ENCODE assay signal across 2 cellular contexts in the genomic region with DNA sequence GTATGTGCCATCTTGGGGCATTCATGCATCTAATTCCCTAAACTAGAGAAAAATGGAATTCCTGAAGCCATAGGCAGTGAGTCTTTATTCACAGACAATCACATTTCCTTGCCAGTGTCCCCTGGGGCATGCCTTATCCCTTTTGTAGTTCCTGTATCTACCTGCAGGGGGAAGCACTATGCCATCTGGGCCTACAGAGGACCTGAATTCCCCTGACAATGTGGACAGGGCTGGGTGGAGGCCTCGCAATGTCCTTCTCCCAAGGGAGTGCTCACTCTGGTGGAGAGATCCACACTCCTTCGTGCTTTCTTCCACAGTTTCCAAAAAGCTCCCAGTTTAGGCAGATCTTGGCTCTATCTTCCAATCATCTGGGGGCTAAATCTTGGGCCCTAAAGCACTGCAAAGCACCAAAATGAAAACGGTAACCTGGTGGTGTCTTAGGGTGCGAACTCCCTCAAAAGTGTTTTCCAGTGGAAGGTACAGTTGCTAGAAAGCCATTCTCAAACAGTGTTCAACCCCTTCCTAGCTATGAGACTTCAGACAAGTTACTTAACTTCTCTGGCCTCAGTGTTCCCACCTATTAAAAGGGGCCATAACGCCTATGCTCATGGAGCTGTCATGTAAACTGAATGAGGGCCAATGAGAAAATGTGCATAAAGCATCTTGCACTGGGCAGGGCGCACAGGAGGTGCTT.
TF ChIP-seq lines count a peak whose summit lies in the region.

No MANE protein-coding gene starts in this region.

TF ChIP-seq in HEK293, 187 proteins besides CTCF, POLR2A, EP300 and RAD21 (continued from another document and continues in another):
- TF ChIP-seq, protein P1, sequence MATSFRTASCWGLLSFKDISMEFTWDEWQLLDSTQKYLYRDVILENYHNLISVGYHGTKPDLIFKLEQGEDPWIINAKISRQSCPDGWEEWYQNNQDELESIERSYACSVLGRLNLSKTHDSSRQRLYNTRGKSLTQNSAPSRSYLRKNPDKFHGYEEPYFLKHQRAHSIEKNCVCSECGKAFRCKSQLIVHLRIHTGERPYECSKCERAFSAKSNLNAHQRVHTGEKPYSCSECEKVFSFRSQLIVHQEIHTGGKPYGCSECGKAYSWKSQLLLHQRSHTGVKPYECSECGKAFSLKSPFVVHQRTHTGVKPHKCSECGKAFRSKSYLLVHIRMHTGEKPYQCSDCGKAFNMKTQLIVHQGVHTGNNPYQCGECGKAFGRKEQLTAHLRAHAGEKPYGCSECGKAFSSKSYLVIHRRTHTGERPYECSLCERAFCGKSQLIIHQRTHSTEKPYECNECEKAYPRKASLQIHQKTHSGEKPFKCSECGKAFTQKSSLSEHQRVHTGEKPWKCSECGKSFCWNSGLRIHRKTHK (tag by site-specific recombination; IDR thresholded peaks at IDR 0.05) = no peak
- no peak for TF ChIP-seq YY1 (tag by site-specific recombination; IDR thresholded peaks at IDR 0.05)
- TF ChIP-seq, protein P2, sequence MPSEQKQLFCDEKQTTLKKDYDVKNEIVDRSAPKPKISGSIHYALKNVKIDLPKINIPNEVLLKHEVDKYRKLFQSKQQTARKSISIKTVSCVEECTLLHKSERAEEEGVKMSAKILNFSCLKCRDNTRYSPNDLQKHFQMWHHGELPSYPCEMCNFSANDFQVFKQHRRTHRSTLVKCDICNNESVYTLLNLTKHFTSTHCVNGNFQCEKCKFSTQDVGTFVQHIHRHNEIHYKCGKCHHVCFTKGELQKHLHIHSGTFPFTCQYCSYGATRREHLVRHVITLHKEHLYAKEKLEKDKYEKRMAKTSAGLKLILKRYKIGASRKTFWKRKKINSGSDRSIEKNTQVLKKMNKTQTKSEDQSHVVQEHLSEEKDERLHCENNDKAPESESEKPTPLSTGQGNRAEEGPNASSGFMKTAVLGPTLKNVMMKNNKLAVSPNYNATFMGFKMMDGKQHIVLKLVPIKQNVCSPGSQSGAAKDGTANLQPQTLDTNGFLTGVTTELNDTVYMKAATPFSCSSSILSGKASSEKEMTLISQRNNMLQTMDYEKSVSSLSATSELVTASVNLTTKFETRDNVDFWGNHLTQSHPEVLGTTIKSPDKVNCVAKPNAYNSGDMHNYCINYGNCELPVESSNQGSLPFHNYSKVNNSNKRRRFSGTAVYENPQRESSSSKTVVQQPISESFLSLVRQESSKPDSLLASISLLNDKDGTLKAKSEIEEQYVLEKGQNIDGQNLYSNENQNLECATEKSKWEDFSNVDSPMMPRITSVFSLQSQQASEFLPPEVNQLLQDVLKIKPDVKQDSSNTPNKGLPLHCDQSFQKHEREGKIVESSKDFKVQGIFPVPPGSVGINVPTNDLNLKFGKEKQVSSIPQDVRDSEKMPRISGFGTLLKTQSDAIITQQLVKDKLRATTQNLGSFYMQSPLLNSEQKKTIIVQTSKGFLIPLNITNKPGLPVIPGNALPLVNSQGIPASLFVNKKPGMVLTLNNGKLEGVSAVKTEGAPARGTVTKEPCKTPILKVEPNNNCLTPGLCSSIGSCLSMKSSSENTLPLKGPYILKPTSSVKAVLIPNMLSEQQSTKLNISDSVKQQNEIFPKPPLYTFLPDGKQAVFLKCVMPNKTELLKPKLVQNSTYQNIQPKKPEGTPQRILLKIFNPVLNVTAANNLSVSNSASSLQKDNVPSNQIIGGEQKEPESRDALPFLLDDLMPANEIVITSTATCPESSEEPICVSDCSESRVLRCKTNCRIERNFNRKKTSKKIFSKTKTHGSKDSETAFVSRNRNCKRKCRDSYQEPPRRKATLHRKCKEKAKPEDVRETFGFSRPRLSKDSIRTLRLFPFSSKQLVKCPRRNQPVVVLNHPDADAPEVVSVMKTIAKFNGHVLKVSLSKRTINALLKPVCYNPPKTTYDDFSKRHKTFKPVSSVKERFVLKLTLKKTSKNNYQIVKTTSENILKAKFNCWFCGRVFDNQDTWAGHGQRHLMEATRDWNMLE (tag by site-specific recombination; conservative IDR thresholded peaks at IDR 0.05; ENCODE audit: low read depth) = no peak
- no peak for TF ChIP-seq ZNF175 (tag by site-specific recombination; IDR thresholded peaks at IDR 0.05)
- TF ChIP-seq ZNF585B (tag by site-specific recombination; IDR thresholded peaks at IDR 0.05) = no peak
- no peak for TF ChIP-seq ZNF658 (tag by site-specific recombination; IDR thresholded peaks at IDR 0.05)
- TF ChIP-seq KLF10 (tag by site-specific recombination; IDR thresholded peaks at IDR 0.05) = no peak
- peak; percentile 50; the same call in 1 of the 2 replicates for TF ChIP-seq ZNF423 (tag by site-specific recombination; IDR thresholded peaks at IDR 0.05)
- TF ChIP-seq KLF1 (tag by site-specific recombination; IDR thresholded peaks at IDR 0.05) = no peak
- no peak for TF ChIP-seq ZNF548 (tag by site-specific recombination; IDR thresholded peaks at IDR 0.05)
- no peak for TF ChIP-seq HOXC10 (CRISPR knock-in tag; IDR thresholded peaks at IDR 0.05)
- no peak for TF ChIP-seq ZNF664 (tag by site-specific recombination; IDR thresholded peaks at IDR 0.05)
- no peak for TF ChIP-seq SALL2 (tag by site-specific recombination; IDR thresholded peaks at IDR 0.05; ENCODE audit: borderline replicate concordance)
- no peak for TF ChIP-seq ZFP69B (tag by site-specific recombination; IDR thresholded peaks at IDR 0.05)
- no peak for TF ChIP-seq ZNF248 (tag by site-specific recombination; IDR thresholded peaks at IDR 0.05)
- TF ChIP-seq ZNF624 (tag by site-specific recombination; IDR thresholded peaks at IDR 0.05) = no peak
- TF ChIP-seq ZBTB48 (tag by site-specific recombination; IDR thresholded peaks at IDR 0.05) = 0 out of 2 replicates have a peak, but pooled peaks have one; percentile 17
- TF ChIP-seq ZNF341 (tag by site-specific recombination; IDR thresholded peaks at IDR 0.05; ENCODE audit: low read depth) = no peak
- TF ChIP-seq ZNF660 (tag by site-specific recombination; IDR thresholded peaks at IDR 0.05) = 0 out of 2 replicates have a peak, but pooled peaks have one; percentile 30
- TF ChIP-seq ZNF514 (tag by site-specific recombination; IDR thresholded peaks at IDR 0.05) = no peak
- no peak for TF ChIP-seq ZNF76 (tag by site-specific recombination; IDR thresholded peaks at IDR 0.05; ENCODE audit: borderline replicate concordance, low read depth)
- TF ChIP-seq ZNF16 (tag by site-specific recombination; IDR thresholded peaks at IDR 0.05; ENCODE audit: low read depth) = no peak
- TF ChIP-seq ZNF654 (tag by site-specific recombination; IDR thresholded peaks at IDR 0.05; ENCODE audit: low read depth) = peak; percentile 49
- TF ChIP-seq, protein P3, sequence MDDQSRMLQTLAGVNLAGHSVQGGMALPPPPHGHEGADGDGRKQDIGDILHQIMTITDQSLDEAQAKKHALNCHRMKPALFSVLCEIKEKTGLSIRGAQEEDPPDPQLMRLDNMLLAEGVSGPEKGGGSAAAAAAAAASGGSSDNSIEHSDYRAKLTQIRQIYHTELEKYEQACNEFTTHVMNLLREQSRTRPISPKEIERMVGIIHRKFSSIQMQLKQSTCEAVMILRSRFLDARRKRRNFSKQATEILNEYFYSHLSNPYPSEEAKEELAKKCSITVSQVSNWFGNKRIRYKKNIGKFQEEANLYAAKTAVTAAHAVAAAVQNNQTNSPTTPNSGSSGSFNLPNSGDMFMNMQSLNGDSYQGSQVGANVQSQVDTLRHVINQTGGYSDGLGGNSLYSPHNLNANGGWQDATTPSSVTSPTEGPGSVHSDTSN (CRISPR knock-in tag; IDR thresholded peaks at IDR 0.05) = 0 out of 2 replicates have a peak, but pooled peaks have one; percentile 41
- peak; percentile 30; the same call in 1 of the 2 replicates for TF ChIP-seq TRIM28 (IDR thresholded peaks at IDR 0.05; ENCODE audit: borderline replicate concordance, low read length)

TF ChIP-seq in GM12878, 131 proteins besides CTCF, POLR2A, EP300 and RAD21 (continued from another document and continues in another):
- TF ChIP-seq MEF2B (IDR thresholded peaks at IDR 0.05; ENCODE audit: partially characterized antibody, poor library complexity, severe bottlenecking) (peak; percentile 96), IKZF2 (IDR thresholded peaks at IDR 0.05) (peak; percentile 49 to 50; a peak in 2 of 4 replicates), ASH2L (IDR thresholded peaks at IDR 0.05; ENCODE audit: borderline replicate concordance, low read depth) (no peak), LARP7 (IDR thresholded peaks at IDR 0.05) (no peak), TCF7 (IDR thresholded peaks at IDR 0.05; ENCODE audit: borderline replicate concordance) (no peak), ZSCAN29 (IDR thresholded peaks at IDR 0.05) (no peak), STAT1 (conservative IDR thresholded peaks at IDR 0.05) (no peak), ZNF217 (IDR thresholded peaks at IDR 0.05) (peak; percentile 87), SPI1 (IDR thresholded peaks at IDR 0.05; ENCODE audit: borderline replicate concordance, insufficient read depth, low read depth, low read length) (no peak)
- TF ChIP-seq, protein P4, sequence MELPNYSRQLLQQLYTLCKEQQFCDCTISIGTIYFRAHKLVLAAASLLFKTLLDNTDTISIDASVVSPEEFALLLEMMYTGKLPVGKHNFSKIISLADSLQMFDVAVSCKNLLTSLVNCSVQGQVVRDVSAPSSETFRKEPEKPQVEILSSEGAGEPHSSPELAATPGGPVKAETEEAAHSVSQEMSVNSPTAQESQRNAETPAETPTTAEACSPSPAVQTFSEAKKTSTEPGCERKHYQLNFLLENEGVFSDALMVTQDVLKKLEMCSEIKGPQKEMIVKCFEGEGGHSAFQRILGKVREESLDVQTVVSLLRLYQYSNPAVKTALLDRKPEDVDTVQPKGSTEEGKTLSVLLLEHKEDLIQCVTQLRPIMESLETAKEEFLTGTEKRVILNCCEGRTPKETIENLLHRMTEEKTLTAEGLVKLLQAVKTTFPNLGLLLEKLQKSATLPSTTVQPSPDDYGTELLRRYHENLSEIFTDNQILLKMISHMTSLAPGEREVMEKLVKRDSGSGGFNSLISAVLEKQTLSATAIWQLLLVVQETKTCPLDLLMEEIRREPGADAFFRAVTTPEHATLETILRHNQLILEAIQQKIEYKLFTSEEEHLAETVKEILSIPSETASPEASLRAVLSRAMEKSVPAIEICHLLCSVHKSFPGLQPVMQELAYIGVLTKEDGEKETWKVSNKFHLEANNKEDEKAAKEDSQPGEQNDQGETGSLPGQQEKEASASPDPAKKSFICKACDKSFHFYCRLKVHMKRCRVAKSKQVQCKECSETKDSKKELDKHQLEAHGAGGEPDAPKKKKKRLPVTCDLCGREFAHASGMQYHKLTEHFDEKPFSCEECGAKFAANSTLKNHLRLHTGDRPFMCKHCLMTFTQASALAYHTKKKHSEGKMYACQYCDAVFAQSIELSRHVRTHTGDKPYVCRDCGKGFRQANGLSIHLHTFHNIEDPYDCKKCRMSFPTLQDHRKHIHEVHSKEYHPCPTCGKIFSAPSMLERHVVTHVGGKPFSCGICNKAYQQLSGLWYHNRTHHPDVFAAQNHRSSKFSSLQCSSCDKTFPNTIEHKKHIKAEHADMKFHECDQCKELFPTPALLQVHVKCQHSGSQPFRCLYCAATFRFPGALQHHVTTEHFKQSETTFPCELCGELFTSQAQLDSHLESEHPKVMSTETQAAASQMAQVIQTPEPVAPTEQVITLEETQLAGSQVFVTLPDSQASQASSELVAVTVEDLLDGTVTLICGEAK (IDR thresholded peaks at IDR 0.05; ENCODE audit: borderline replicate concordance) = no peak
- TF ChIP-seq, protein P5, sequence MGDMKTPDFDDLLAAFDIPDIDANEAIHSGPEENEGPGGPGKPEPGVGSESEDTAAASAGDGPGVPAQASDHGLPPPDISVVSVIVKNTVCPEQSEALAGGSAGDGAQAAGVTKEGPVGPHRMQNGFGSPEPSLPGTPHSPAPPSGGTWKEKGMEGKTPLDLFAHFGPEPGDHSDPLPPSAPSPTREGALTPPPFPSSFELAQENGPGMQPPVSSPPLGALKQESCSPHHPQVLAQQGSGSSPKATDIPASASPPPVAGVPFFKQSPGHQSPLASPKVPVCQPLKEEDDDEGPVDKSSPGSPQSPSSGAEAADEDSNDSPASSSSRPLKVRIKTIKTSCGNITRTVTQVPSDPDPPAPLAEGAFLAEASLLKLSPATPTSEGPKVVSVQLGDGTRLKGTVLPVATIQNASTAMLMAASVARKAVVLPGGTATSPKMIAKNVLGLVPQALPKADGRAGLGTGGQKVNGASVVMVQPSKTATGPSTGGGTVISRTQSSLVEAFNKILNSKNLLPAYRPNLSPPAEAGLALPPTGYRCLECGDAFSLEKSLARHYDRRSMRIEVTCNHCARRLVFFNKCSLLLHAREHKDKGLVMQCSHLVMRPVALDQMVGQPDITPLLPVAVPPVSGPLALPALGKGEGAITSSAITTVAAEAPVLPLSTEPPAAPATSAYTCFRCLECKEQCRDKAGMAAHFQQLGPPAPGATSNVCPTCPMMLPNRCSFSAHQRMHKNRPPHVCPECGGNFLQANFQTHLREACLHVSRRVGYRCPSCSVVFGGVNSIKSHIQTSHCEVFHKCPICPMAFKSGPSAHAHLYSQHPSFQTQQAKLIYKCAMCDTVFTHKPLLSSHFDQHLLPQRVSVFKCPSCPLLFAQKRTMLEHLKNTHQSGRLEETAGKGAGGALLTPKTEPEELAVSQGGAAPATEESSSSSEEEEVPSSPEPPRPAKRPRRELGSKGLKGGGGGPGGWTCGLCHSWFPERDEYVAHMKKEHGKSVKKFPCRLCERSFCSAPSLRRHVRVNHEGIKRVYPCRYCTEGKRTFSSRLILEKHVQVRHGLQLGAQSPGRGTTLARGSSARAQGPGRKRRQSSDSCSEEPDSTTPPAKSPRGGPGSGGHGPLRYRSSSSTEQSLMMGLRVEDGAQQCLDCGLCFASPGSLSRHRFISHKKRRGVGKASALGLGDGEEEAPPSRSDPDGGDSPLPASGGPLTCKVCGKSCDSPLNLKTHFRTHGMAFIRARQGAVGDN (IDR thresholded peaks at IDR 0.05) = peak; percentile 64
- TF ChIP-seq, protein P6, sequence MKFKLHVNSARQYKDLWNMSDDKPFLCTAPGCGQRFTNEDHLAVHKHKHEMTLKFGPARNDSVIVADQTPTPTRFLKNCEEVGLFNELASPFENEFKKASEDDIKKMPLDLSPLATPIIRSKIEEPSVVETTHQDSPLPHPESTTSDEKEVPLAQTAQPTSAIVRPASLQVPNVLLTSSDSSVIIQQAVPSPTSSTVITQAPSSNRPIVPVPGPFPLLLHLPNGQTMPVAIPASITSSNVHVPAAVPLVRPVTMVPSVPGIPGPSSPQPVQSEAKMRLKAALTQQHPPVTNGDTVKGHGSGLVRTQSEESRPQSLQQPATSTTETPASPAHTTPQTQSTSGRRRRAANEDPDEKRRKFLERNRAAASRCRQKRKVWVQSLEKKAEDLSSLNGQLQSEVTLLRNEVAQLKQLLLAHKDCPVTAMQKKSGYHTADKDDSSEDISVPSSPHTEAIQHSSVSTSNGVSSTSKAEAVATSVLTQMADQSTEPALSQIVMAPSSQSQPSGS (IDR thresholded peaks at IDR 0.05; ENCODE audit: low read length) = no peak
- TF ChIP-seq, protein P7, sequence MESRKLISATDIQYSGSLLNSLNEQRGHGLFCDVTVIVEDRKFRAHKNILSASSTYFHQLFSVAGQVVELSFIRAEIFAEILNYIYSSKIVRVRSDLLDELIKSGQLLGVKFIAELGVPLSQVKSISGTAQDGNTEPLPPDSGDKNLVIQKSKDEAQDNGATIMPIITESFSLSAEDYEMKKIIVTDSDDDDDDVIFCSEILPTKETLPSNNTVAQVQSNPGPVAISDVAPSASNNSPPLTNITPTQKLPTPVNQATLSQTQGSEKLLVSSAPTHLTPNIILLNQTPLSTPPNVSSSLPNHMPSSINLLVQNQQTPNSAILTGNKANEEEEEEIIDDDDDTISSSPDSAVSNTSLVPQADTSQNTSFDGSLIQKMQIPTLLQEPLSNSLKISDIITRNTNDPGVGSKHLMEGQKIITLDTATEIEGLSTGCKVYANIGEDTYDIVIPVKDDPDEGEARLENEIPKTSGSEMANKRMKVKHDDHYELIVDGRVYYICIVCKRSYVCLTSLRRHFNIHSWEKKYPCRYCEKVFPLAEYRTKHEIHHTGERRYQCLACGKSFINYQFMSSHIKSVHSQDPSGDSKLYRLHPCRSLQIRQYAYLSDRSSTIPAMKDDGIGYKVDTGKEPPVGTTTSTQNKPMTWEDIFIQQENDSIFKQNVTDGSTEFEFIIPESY (IDR thresholded peaks at IDR 0.05) = no peak
